ENCODE assay signal across 29 cellular contexts in the genomic region with DNA sequence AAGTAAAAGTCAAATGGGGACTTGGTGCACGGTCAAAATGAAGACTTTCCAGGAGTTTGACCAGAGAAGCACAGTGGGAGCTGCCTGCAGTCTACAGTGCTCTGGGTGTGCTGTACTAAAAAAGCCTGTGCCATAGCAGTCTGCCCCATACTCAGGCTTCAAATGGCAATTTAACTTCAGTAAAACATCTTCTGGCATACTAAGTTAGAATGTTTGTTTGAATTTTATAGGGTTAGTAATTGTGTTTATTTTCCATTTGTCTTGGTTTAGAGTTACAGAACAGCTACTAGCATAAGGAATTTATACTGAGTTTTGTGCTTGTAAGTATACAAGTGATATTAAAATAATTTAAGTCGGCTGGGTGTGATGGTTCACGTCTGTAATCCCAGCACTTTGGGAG. TPM values are rescaled to one million over a fixed set of nuclear protein-coding genes. Genes with fewer than 3 reads are reported as not detected.
"Had no signal": no experiment of that assay in that cellular context is flagged by ENCODE, and none has a peak within 500 bp of the region (broad histone marks: within the 10 kb centered on the region; RNA-seq: fewer than 3 reads in every experiment).

No MANE protein-coding gene starts in this region.

- H3K27ac ChIP-seq: SJSA1 had no signal

- H3K9me3 Mint-ChIP-seq: activated CD4-positive, alpha-beta memory T cell treated with anti-CD3 and anti-CD28 coated beads, Interleukin-2, amount 10 ng/mL, durations not matched to agents 7 days and 5 days; activated naive CD4-positive, alpha-beta T cell treated with anti-CD3 and anti-CD28 coated beads for 36 hours; activated T-helper 17 cell treated with anti-CD3 and anti-CD28 coated beads, Interleukin-2, amount 50 U/mL, for 72 hours; T-helper 2 cell treated with Interferon-gamma antibody and Interleukin-4, amounts not matched to agents 5 μg/mL and 100 μg/mL, for 36 hours had no signal

- H3K36me3 Mint-ChIP-seq: activated naive CD8-positive, alpha-beta T cell had no signal

- ATAC-seq: activated T-helper 17 cell treated with anti-CD3 and anti-CD28 coated beads, Interleukin-2, amount 50 U/mL, for 72 hours; SK-N-SH treated with all-trans-retinoic acid at 6 μM for 48 hours had no signal

- H3K4me1 Mint-ChIP-seq: activated B cell treated with CpG ODN at 0.5 μM for 24 hours; activated CD4-positive, alpha-beta memory T cell treated with anti-CD3 and anti-CD28 coated beads, Interleukin-2, amount 10 ng/mL, durations not matched to agents 7 days and 5 days; activated T-helper 17 cell treated with anti-CD3 and anti-CD28 coated beads, Interleukin-2, amount 50 U/mL, for 72 hours had no signal

- FAIRE-seq: RCC 7860 had no signal

- H3K4me3 Mint-ChIP-seq: activated B cell treated with CpG ODN at 0.5 μM for 24 hours; activated CD4-positive, alpha-beta memory T cell treated with anti-CD3 and anti-CD28 coated beads, Interleukin-2, amount 10 ng/mL, durations not matched to agents 7 days and 5 days; activated naive CD4-positive, alpha-beta T cell treated with anti-CD3 and anti-CD28 coated beads for 36 hours; activated naive CD8-positive, alpha-beta T cell; activated T-helper 17 cell treated with anti-CD3 and anti-CD28 coated beads, Interleukin-2, amount 50 U/mL, for 72 hours; T-helper 2 cell treated with Interferon-gamma antibody and Interleukin-4, amounts not matched to agents 5 μg/mL and 100 μg/mL, for 36 hours had no signal

- H3K27me3 ChIP-seq: MG63, SJSA1 had no signal

- H3K4me3 ChIP-seq: MG63, SJSA1 had no signal

- H3K9me3 ChIP-seq: MG63, SJSA1 had no signal

- H3K36me3 ChIP-seq: MG63, SJSA1 had no signal

- H3K27ac Mint-ChIP-seq: activated B cell treated with CpG ODN at 0.5 μM for 24 hours; activated CD4-positive, alpha-beta memory T cell treated with anti-CD3 and anti-CD28 coated beads, Interleukin-2, amount 10 ng/mL, durations not matched to agents 7 days and 5 days; activated naive CD4-positive, alpha-beta T cell treated with anti-CD3 and anti-CD28 coated beads for 36 hours; activated naive CD8-positive, alpha-beta T cell; activated T-helper 17 cell treated with anti-CD3 and anti-CD28 coated beads, Interleukin-2, amount 50 U/mL, for 72 hours; T-helper 2 cell treated with Interferon-gamma antibody and Interleukin-4, amounts not matched to agents 5 μg/mL and 100 μg/mL, for 36 hours had no signal

- DNase-seq: activated B cell treated with CpG ODN at 0.5 μM for 24 hours; activated CD4-positive, alpha-beta memory T cell treated with anti-CD3 and anti-CD28 coated beads, Interleukin-2, amount 10 ng/mL, durations not matched to agents 7 days and 5 days; activated CD4-positive, alpha-beta T cell treated with anti-CD3 and anti-CD28 coated beads, Interleukin-2, amount 50 U/mL, for 1 hour; activated gamma-delta T cell; activated naive CD4-positive, alpha-beta T cell treated with anti-CD3 and anti-CD28 coated beads for 36 hours; activated T-cell treated with anti-CD3 and anti-CD28 coated beads for 4 hours; activated T-cell treated with anti-CD3 and anti-CD28 coated beads, Interleukin-2, amount 50 U/mL, for 48 hours; anterior cingulate cortex; cerebellar nuclear complex; KG1; MG63; NCI-H1105; NCI-H1436; NCI-H1694 treated with DMSO at 0.1 percent for 48 hours; NCI-H2029 treated with DMSO at 0.1 percent for 48 hours; NCI-H510A treated with DMSO at 0.1 percent for 48 hours; NCI-H69; NK-92 treated with Interleukin-12 subunit alpha and Interleukin-12 subunit beta, amount 100 ng/mL, for 24 hours; OCI-M1; SHP77; SW 1271 had no signal

- H3K27me3 Mint-ChIP-seq: activated naive CD8-positive, alpha-beta T cell had no signal

RNA-seq across cellular contexts. Expression of gene KCNE3, which starts 55.4 kb away (rescaled TPM):
- total RNA-seq: activated B cell treated with CpG ODN at 0.5 μM for 24 hours; activated CD4-positive, alpha-beta memory T cell treated with anti-CD3 and anti-CD28 coated beads, Interleukin-2, amount 10 ng/mL, durations not matched to agents 7 days and 5 days; activated CD8-positive, alpha-beta memory T cell treated with anti-CD3 and anti-CD28 coated beads for 36 hours; activated naive CD4-positive, alpha-beta T cell treated with anti-CD3 and anti-CD28 coated beads for 36 hours; activated T-helper 17 cell treated with anti-CD3 and anti-CD28 coated beads, Interleukin-2, amount 50 U/mL, for 72 hours; SJSA1; T-helper 1 cell treated with Interleukin-12 subunit alpha and Interleukin-12 subunit beta and Interleukin-4 antibody, amounts not matched to agents 30 ng/mL and 1 ng/mL, for 36 hours had no signal
